8 cellular contexts compared by ENCODE assay signal in genomic region chr14:73058923-73059311, GRCh38. TPM values are rescaled to one million over a fixed set of nuclear protein-coding genes. Genes with fewer than 3 reads are reported as not detected.
DNase-seq lines count a peak whose midpoint lies in the region; ATAC-seq, FAIRE-seq and TF ChIP-seq lines count a peak whose summit lies in the region.

No MANE protein-coding gene starts in this region.

- dilution Hi-C loops in endothelial cell of umbilical vein (cut with MboI; ENCODE audit: extremely low pct_ligation_motif_present, low sequenced_read_pairs) = no loop called here

- CTCF ChIA-PET in endothelial cell of umbilical vein (lab: Charles Lee) = interaction anchor here (0.8 to 1.5 kb wide), 6 partner anchors 10 to 545 kb away, joined by 3 to 5 read pairs (median 3); no protein-coding TSS in a partner anchor

- H3K9ac ChIP-seq in OCI-LY3 (ENCODE audit: low read length) (peak overlapping the region; percentile 94), endothelial cell of umbilical vein (replicated peaks; ENCODE audit: extremely low read depth, insufficient read depth, low read length) (peak overlapping the region; percentile 97), muscle layer of colon (ENCODE audit: low read length) (peak overlapping the region; percentile 100)

- H3K27me3 ChIP-seq in OCI-LY3 (ENCODE audit: low read depth, low read length) (no peaks in the 10 kb centered on the region), endothelial cell of umbilical vein (ENCODE audit: control insufficient read depth in 2 of 2, insufficient read depth in 2 of 2, low read length in 2 of 2) (no peaks in the 10 kb centered on the region), muscle layer of colon (ENCODE audit: control insufficient read depth in 1 of 2, insufficient read depth in 2 of 2, low read length in 2 of 2) (no peaks in the 10 kb centered on the region)

- H3K79me2 ChIP-seq in OCI-LY3 (ENCODE audit: low read length) (peaks cover 64% of the 10 kb centered on the region), endothelial cell of umbilical vein (ENCODE audit: control insufficient read depth, insufficient read depth, low read length) (peaks cover 51% of the 10 kb centered on the region)

- TF ChIP-seq CTCF in OCI-LY3 (IDR thresholded peaks at IDR 0.05; ENCODE audit: low read depth, low read length) (no peak), endothelial cell of umbilical vein (IDR thresholded peaks at IDR 0.05; ENCODE audit: extremely low read depth in 1 of 2, insufficient read depth in 1 of 2, low read depth in 1 of 2, low read length in 2 of 2) (no peak)

- ATAC-seq in HG02943 (IDR thresholded peaks at IDR 0.05; ENCODE audit: low read depth, unreplicated experiment) = peak; percentile 6

- no TSS peak for BruUV-seq in endothelial cell of umbilical vein (replicated peaks; lab: Mats Ljungman, UMichigan)

- intact Hi-C loops in endothelial cell of umbilical vein (cut with micrococcal nuclease) = loop anchor here (1.0 kb wide), 1 partner anchor 32 kb away; the partner anchor contains the start of gene ZFYVE1

- no peaks in the 10 kb centered on the region for H3K9me1 ChIP-seq in endothelial cell of umbilical vein (replicated peaks; ENCODE audit: control insufficient read depth, extremely low read depth, insufficient read depth, low read length)

- H3K9me3 ChIP-seq in OCI-LY3 (ENCODE audit: insufficient read depth, low read length) = no peaks in the 10 kb centered on the region
- no peaks in the 10 kb centered on the region for H3K9me3 ChIP-seq in endothelial cell of umbilical vein (replicated peaks; ENCODE audit: control insufficient read depth, insufficient read depth, low read length)
- H3K9me3 ChIP-seq in muscle layer of colon (ENCODE audit: low read length) = no peaks in the 10 kb centered on the region

- DNase-seq in stimulated activated CD4-positive, alpha-beta T cell treated with anti-CD3 and anti-CD28 coated beads, Interleukin-4, amount 100 ng/mL, for 24 hours = peak; percentile 32
- DNase-seq in stimulated activated CD4-positive, alpha-beta T cell treated with anti-CD3 and anti-CD28 coated beads, Interleukin-4, amount 100 ng/mL, for 4 hours = no peak
- DNase-seq in endothelial cell of umbilical vein (ENCODE audit: low read depth, low spot score) (peak; percentile 52), NCI-H1436 (lab: John Stamatoyannopoulos, UW) (no peak)
- DNase-seq in effector CD8-positive, alpha-beta T cell (lab: John Stamatoyannopoulos, UW) = no peak

- H3K4me1 ChIP-seq in OCI-LY3 (ENCODE audit: low read length) (peaks cover 16% of the 10 kb centered on the region), endothelial cell of umbilical vein (ENCODE audit: control insufficient read depth, extremely low read depth, insufficient read depth, low read length) (peaks cover 9% of the 10 kb centered on the region), muscle layer of colon (ENCODE audit: insufficient read depth, low read length) (peaks cover 35% of the 10 kb centered on the region)

- POLR2A ChIA-PET in endothelial cell of umbilical vein (lab: Charles Lee) = interaction anchor here (0.5 to 2.7 kb wide), 3 partner anchors 30 to 79 kb away, joined by 3 to 22 read pairs (median 3); partner anchors contain the start of gene ZFYVE1

- peak overlapping the region; percentile 92 for H3K4me3 ChIP-seq in OCI-LY3 (ENCODE audit: low read length)
- peak overlapping the region; percentile 85 to 98 (median 94) for H3K4me3 ChIP-seq in endothelial cell of umbilical vein (replicated peaks in 1 of 3; ENCODE audit: insufficient read depth in 1 of 3, low read depth in 1 of 3, low read length in 3 of 3)
- peak overlapping the region; percentile 44 to 98 for H3K4me3 ChIP-seq in muscle layer of colon (ENCODE audit: low read depth in 1 of 2, low read length in 2 of 2)

- FAIRE-seq in endothelial cell of umbilical vein (lab: Jason Lieb, UNC) = peak; percentile 47

- peak overlapping the region; percentile 93 for H3K4me2 ChIP-seq in OCI-LY3 (ENCODE audit: low read length)
- H3K4me2 ChIP-seq in endothelial cell of umbilical vein (ENCODE audit: insufficient read depth, low read length) = peak overlapping the region; percentile 93

- TF ChIP-seq POLR2A in endothelial cell of umbilical vein (IDR thresholded peaks at IDR 0.05; ENCODE audit: low read depth, low read length) = no peak

- peaks cover 38% of the 10 kb centered on the region for H4K20me1 ChIP-seq in OCI-LY3 (ENCODE audit: insufficient read depth, low read length)
- H4K20me1 ChIP-seq in endothelial cell of umbilical vein (replicated peaks; ENCODE audit: control insufficient read depth, extremely low read depth, insufficient read depth, low read length) = peaks cover 6% of the 10 kb centered on the region

- H3K36me3 ChIP-seq in OCI-LY3 (replicated peaks; ENCODE audit: low read depth, low read length) = peaks cover 22% of the 10 kb centered on the region
- H3K36me3 ChIP-seq in endothelial cell of umbilical vein (ENCODE audit: control insufficient read depth in 2 of 2, extremely low read depth in 1 of 2, insufficient read depth in 2 of 2, low read length in 2 of 2) = peaks cover 0 to 3% of the 10 kb centered on the region in 2 experiments
- no peaks in the 10 kb centered on the region for H3K36me3 ChIP-seq in muscle layer of colon (ENCODE audit: insufficient read depth, low read length)

- H2AFZ ChIP-seq in OCI-LY3 (ENCODE audit: low read depth, low read length) (no peak overlapping the region), endothelial cell of umbilical vein (ENCODE audit: low read depth, low read length) (peak overlapping the region; percentile 35)

- H3K27ac ChIP-seq in OCI-LY3 (ENCODE audit: low read length) (peak overlapping the region; percentile 83), endothelial cell of umbilical vein (ENCODE audit: insufficient read depth, low read depth, low read length) (peak overlapping the region; percentile 72), muscle layer of colon (ENCODE audit: low read depth, low read length) (peak overlapping the region; percentile 83)

TF ChIP-seq in endothelial cell of umbilical vein, 7 proteins besides CTCF, POLR2A, EP300 and RAD21:
- TF ChIP-seq POLR2AphosphoS5 (IDR thresholded peaks at IDR 0.05; ENCODE audit: insufficient read depth, low read depth, low read length) = no peak
- TF ChIP-seq MYC (IDR thresholded peaks at IDR 0.05; ENCODE audit: low read depth, low read length) = no peak
- no peak for TF ChIP-seq JUN (IDR thresholded peaks at IDR 0.05; ENCODE audit: borderline replicate concordance, insufficient read depth, insufficient read length, low read depth)

RNA-seq across cellular contexts. Expression of gene RBM25, which starts 0.6 kb away (rescaled TPM):
- total RNA-seq in endothelial cell of umbilical vein = 86.1 and 87.0 TPM in 2 replicates
- 12.5 and 20.6 TPM in 2 replicates for polyA plus RNA-seq in endothelial cell of umbilical vein
- 15.6 and 15.9 TPM in 2 replicates for polyA plus RNA-seq in endothelial cell of umbilical vein (2011; cell fraction: cytosol; rRNA removed)
- 131 and 155 TPM in 2 replicates for polyA plus RNA-seq in endothelial cell of umbilical vein (2011; cell fraction: nucleus; rRNA removed)
- 54.1 and 67.7 TPM in 2 replicates for polyA plus RNA-seq in endothelial cell of umbilical vein (2012)
- polyA minus RNA-seq in endothelial cell of umbilical vein = 39.5 and 40.9 TPM in 2 replicates
- 18.6 TPM for polyA minus RNA-seq in endothelial cell of umbilical vein (2011; cell fraction: cytosol; rRNA and poly(A)+ RNA removed)
- 95.7 and 107 TPM in 2 replicates for polyA minus RNA-seq in endothelial cell of umbilical vein (2011; cell fraction: nucleus; rRNA and poly(A)+ RNA removed)

RNA-seq across cellular contexts. Expression of gene ZFYVE1, which starts 32.0 kb away (rescaled TPM):
- total RNA-seq in endothelial cell of umbilical vein = 29.2 and 30.7 TPM in 2 replicates
- polyA plus RNA-seq in endothelial cell of umbilical vein = 26.9 and 27.3 TPM in 2 replicates
- 24.5 and 26.7 TPM in 2 replicates for polyA plus RNA-seq in endothelial cell of umbilical vein (2011; cell fraction: cytosol; rRNA removed)
- 54.5 and 56.0 TPM in 2 replicates for polyA plus RNA-seq in endothelial cell of umbilical vein (2011; cell fraction: nucleus; rRNA removed)
- 19.6 and 19.8 TPM in 2 replicates for polyA plus RNA-seq in endothelial cell of umbilical vein (2012)
- polyA minus RNA-seq in endothelial cell of umbilical vein = 56.1 and 87.6 TPM in 2 replicates
- 1.8 TPM for polyA minus RNA-seq in endothelial cell of umbilical vein (2011; cell fraction: cytosol; rRNA and poly(A)+ RNA removed)
- 33.5 and 33.9 TPM in 2 replicates for polyA minus RNA-seq in endothelial cell of umbilical vein (2011; cell fraction: nucleus; rRNA and poly(A)+ RNA removed)

Comparison
In these comparisons a context has a peak if more than half of its experiments do, and no peak if none do; other contexts are left out.
1. DNase-seq: peak in stimulated activated CD4-positive, alpha-beta T cell treated with anti-CD3 and anti-CD28 coated beads, Interleukin-4, amount 100 ng/mL, for 24 hours (single experiment) and endothelial cell of umbilical vein (single experiment); none in stimulated activated CD4-positive, alpha-beta T cell treated with anti-CD3 and anti-CD28 coated beads, Interleukin-4, amount 100 ng/mL, for 4 hours (0 of 2), effector CD8-positive, alpha-beta T cell (single experiment) and NCI-H1436 (single experiment).
2. Peak in every context shown above with its lines, with median percentiles within 50 percentile points of each other: H3K27ac ChIP-seq, H3K4me3 ChIP-seq and H3K9ac ChIP-seq.